ENCODE assay signal across 8 cellular contexts in the genomic region with DNA sequence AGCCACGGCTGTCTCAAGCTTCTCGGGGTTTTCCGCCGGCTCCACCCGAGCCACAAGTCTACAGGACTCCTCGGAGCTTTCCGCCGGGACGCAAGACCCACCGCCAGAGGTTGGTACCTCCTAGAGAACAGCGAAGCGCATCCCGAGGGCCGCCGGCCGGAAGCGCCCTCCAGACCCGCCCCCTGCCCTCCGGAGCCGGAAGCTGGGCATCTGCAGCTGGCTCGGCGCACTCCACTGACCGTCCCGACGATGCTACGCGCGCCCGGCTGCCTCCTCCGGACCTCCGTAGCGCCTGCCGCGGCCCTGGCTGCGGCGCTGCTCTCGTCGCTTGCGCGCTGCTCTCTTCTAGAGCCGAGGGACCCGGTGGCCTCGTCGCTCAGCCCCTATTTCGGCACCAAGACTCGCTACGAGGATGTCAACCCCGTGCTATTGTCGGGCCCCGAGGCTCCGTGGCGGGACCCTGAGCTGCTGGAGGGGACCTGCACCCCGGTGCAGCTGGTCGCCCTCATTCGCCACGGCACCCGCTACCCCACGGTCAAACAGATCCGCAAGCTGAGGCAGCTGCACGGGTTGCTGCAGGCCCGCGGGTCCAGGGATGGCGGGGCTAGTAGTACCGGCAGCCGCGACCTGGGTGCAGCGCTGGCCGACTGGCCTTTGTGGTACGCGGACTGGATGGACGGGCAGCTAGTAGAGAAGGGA. TPM values are rescaled to one million over a fixed set of nuclear protein-coding genes. Genes with fewer than 3 reads are reported as not detected.
DNase-seq lines count a peak whose midpoint lies in the region; ATAC-seq and TF ChIP-seq lines count a peak whose summit lies in the region.

A gene with protein sequence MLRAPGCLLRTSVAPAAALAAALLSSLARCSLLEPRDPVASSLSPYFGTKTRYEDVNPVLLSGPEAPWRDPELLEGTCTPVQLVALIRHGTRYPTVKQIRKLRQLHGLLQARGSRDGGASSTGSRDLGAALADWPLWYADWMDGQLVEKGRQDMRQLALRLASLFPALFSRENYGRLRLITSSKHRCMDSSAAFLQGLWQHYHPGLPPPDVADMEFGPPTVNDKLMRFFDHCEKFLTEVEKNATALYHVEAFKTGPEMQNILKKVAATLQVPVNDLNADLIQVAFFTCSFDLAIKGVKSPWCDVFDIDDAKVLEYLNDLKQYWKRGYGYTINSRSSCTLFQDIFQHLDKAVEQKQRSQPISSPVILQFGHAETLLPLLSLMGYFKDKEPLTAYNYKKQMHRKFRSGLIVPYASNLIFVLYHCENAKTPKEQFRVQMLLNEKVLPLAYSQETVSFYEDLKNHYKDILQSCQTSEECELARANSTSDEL (plus strand): TSS at position 227 of the 699 bp plus-strand sequence. CDS start 23 bp downstream, at position 250.

- peak within 1 kb of the TSS; percentile 92 for H3K4me2 ChIP-seq in OCI-LY3 (ENCODE audit: low read length)

- peak; percentile 90 for ATAC-seq in GM19463 (IDR thresholded peaks at IDR 0.05; ENCODE audit: unreplicated experiment)

- H3K27me3 ChIP-seq in HL-60 (ENCODE audit: insufficient read depth, poor library complexity, severe bottlenecking) (no peaks in the 10 kb centered on the region), OCI-LY3 (ENCODE audit: low read depth, low read length) (no peaks in the 10 kb centered on the region)

- H3K9ac ChIP-seq in OCI-LY3 (ENCODE audit: low read length): peak within 1 kb of the TSS; percentile 66

- peaks cover 10% of the 10 kb centered on the region for H3K4me1 ChIP-seq in OCI-LY3 (ENCODE audit: low read length)

- no peaks in the 10 kb centered on the region for H3K9me3 ChIP-seq in OCI-LY3 (ENCODE audit: insufficient read depth, low read length)

- peak within 1 kb of the TSS; percentile 16 for H3K27ac ChIP-seq in HL-60 (replicated peaks)
- peak within 1 kb of the TSS; percentile 21; the same call in 1 of the 2 replicates for H3K27ac ChIP-seq in OCI-LY3 (ENCODE audit: low read length)

- H3K79me2 ChIP-seq in OCI-LY3 (ENCODE audit: low read length): peaks cover 15% of the 10 kb centered on the region

- H4K20me1 ChIP-seq in OCI-LY3 (ENCODE audit: insufficient read depth, low read length): no peaks in the 10 kb centered on the region

- in situ Hi-C loops in Caki2 (cut with HindIII; ENCODE audit: low pct_unique_long_range_greater_than_20kb, low sequenced_read_pairs): no loop called here

- H2AFZ ChIP-seq in OCI-LY3 (ENCODE audit: low read depth, low read length): peak within 1 kb of the TSS; percentile 98

- no peaks in the 10 kb centered on the region for H3K36me3 ChIP-seq in OCI-LY3 (replicated peaks; ENCODE audit: low read depth, low read length)

- DNase-seq in Caki2 (ENCODE audit: low read depth) (peak; percentile 81), HL-60 (ENCODE audit: low read depth in 1 of 2, low spot score in 1 of 2) (peak; percentile 57 to 70), activated T-cell treated with anti-CD3 and anti-CD28 coated beads for 4 hours (peak; percentile 7), epithelial cell of esophagus (ENCODE audit: low read depth) (peak; percentile 87), middle frontal gyrus (ENCODE audit: extremely low spot score, low spot score) (peak; percentile 65)
- peak; percentile 83 for DNase-seq in stimulated activated CD8-positive, alpha-beta memory T cell treated with anti-CD3 and anti-CD28 coated beads, Interleukin-4, amount 100 ng/mL, for 24 hours (ENCODE audit: low read depth)

- H3K4me3 ChIP-seq in HL-60 (replicated peaks; ENCODE audit: insufficient read depth, low read length) (peak within 1 kb of the TSS; percentile 94), OCI-LY3 (ENCODE audit: low read length) (peak within 1 kb of the TSS; percentile 89), epithelial cell of esophagus (ENCODE audit: low read length) (peak within 1 kb of the TSS; percentile 86)

- TF ChIP-seq CTCF in HL-60 (IDR thresholded peaks at IDR 0.05; ENCODE audit: insufficient read depth, low read length) (no peak), OCI-LY3 (IDR thresholded peaks at IDR 0.05; ENCODE audit: low read depth, low read length) (no peak), epithelial cell of esophagus (IDR thresholded peaks at IDR 0.05; ENCODE audit: insufficient read depth, low read depth, low read length, missing control alignments) (no peak)

RNA-seq across cellular contexts. Expression of the gene that starts here (rescaled TPM):
- total RNA-seq in Caki2 (2014; rRNA removed; shearing (Covaris generic); ENCODE audit: low replicate concordance): 34.9 and 35.9 TPM in 2 replicates

Comparison
In these comparisons a context has a peak if more than half of its experiments do, and no peak if none do; other contexts are left out.
1. Peak in every context shown above with its lines: DNase-seq, ATAC-seq, H3K4me3 ChIP-seq and H3K27ac ChIP-seq.
2. DNase-seq: peak in every context shown above with its lines; median percentile 87 in epithelial cell of esophagus; 83 in stimulated activated CD8-positive, alpha-beta memory T cell treated with anti-CD3 and anti-CD28 coated beads, Interleukin-4, amount 100 ng/mL, for 24 hours; 81 in Caki2; 65 in middle frontal gyrus; 64 in HL-60; 7 in activated T-cell treated with anti-CD3 and anti-CD28 coated beads for 4 hours.